In the genomic region with DNA sequence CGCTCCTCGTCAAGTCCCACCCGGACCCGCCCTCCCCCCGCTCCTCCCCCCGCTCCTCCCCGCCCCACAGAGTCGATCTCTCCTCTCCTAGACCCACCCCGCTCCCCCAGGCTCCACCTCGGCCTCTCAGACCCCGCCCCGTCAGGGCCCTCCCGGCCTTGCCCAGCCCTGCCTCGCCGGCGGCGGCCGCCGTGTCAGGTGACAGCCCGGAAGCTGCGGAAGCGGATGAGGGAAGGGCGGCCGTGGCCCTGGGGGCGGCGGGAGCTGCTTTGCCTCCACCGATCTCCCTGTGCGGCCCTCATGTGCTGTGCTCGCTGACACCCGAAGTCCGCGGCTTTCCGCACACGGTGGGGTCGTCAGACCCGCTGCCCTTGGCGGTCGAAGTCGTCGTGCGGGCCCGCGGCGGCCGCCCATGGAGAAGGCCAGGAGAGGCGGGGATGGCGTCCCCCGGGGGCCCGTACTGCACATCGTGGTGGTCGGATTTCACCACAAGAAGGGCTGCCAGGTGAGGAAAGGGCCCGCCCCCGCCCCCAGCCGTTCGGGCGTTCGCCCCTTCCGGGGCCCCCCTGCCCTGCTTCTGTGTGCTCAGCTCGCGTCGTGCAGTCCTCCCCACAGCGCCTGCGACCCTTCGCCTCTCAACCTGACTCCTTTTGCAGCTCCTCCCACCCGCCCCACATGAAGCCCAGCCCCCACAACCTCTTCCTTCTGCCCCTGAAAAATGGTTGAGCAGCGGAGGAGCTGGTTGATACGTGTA, we compare ENCODE assay signal across 8 cellular contexts. TPM values are rescaled to one million over a fixed set of nuclear protein-coding genes. Genes with fewer than 3 reads are reported as not detected.
DNase-seq lines count a peak whose midpoint lies in the region; ATAC-seq and TF ChIP-seq lines count a peak whose summit lies in the region.

TSS of gene AVL9 (plus strand) at position 192 of the 754 bp plus-strand sequence. CDS start at position 413, 221 bp downstream.

- H3K27me3 Mint-ChIP-seq in activated naive CD8-positive, alpha-beta T cell, result no peaks in the 10 kb centered on the region

- 0% methylated on average over 23 to 60 of the region's 67 CpGs for WGBS in testis, 2 donors

- H3K9me3 ChIP-seq in osteoblast (ENCODE audit: low read depth, low read length), result no peaks in the 10 kb centered on the region
- H3K9me3 ChIP-seq in testis, result no peaks in the 10 kb centered on the region

- TF ChIP-seq CTCF in osteoblast (IDR thresholded peaks at IDR 0.05; ENCODE audit: extremely low read depth, low read depth, low read length) (no peak), testis (IDR thresholded peaks at IDR 0.05) (no peak)

- H3K4me2 ChIP-seq in osteoblast (ENCODE audit: insufficient read depth, low read length), result peak within 1 kb of the TSS; percentile 99

- H2AFZ ChIP-seq in osteoblast (ENCODE audit: low read length), result peak within 1 kb of the TSS; percentile 90

- TF ChIP-seq POLR2A in GM10847 (IDR thresholded peaks at IDR 0.05; ENCODE audit: extremely low read depth, insufficient read length) (peak; percentile 89), testis (IDR thresholded peaks at IDR 0.05) (peak; percentile 36)

- DNase-seq in NCI-H1105 (lab: John Stamatoyannopoulos, UW), result peak; percentile 95
- peak; percentile 93 for DNase-seq in SKM-1 treated with dmso at 0.1 percent for 144 hours (lab: John Stamatoyannopoulos, UW; ENCODE audit: unreplicated experiment)
- DNase-seq in glomerular visceral epithelial cell (ENCODE audit: extremely low spot score), result peak; percentile 96
- DNase-seq in osteoblast (ENCODE audit: insufficient read length, low spot score, missing footprints), result peak; percentile 97
- peak; percentile 98 for DNase-seq in testis

- peak within 1 kb of the TSS; percentile 90 for H3K27ac ChIP-seq in osteoblast (ENCODE audit: low read depth, low read length)
- peak within 1 kb of the TSS; percentile 96 for H3K27ac ChIP-seq in testis

- H3K27ac Mint-ChIP-seq in activated naive CD8-positive, alpha-beta T cell, result peak within 1 kb of the TSS; percentile 94

- peak within 1 kb of the TSS; percentile 96 for H3K4me3 Mint-ChIP-seq in activated naive CD8-positive, alpha-beta T cell

- H3K27me3 ChIP-seq in osteoblast (ENCODE audit: insufficient read depth, low read length) (no peaks in the 10 kb centered on the region), testis (no peaks in the 10 kb centered on the region)

- H3K36me3 ChIP-seq in osteoblast (ENCODE audit: insufficient read depth, low read length), result no peaks in the 10 kb centered on the region
- no peaks in the 10 kb centered on the region for H3K36me3 ChIP-seq in testis (ENCODE audit: low read depth, missing control alignments)

- peaks cover 9% of the 10 kb centered on the region for H4K20me1 ChIP-seq in osteoblast (ENCODE audit: insufficient read depth, low read length)

- H3K4me3 ChIP-seq in osteoblast (ENCODE audit: insufficient read depth, low read length) (peak within 1 kb of the TSS; percentile 97), testis (peak within 1 kb of the TSS; percentile 94 to 96)

- H3K4me1 ChIP-seq in osteoblast (ENCODE audit: insufficient read depth, low read length) (peaks cover 6% of the 10 kb centered on the region), testis (peaks cover 15% of the 10 kb centered on the region)

- peak; percentile 97 for ATAC-seq in HG02642 (IDR thresholded peaks at IDR 0.05; ENCODE audit: poor library complexity, unreplicated experiment)

- H3K79me2 ChIP-seq in osteoblast (ENCODE audit: insufficient read depth, low read length), result peaks cover 55% of the 10 kb centered on the region

- H3K9me3 Mint-ChIP-seq in activated naive CD8-positive, alpha-beta T cell (ENCODE audit: low read depth), result no peaks in the 10 kb centered on the region

- H3K36me3 Mint-ChIP-seq in activated naive CD8-positive, alpha-beta T cell, result peaks cover under 1% of the 10 kb centered on the region

- peaks cover 47% of the 10 kb centered on the region for H3K4me1 Mint-ChIP-seq in activated naive CD8-positive, alpha-beta T cell (ENCODE audit: low read depth)

- intact Hi-C loops in testis (cut with DNase I; ENCODE audit: low total_unique reads), result no loop called here

RNA-seq across cellular contexts. Expression of gene AVL9, which starts in this region (rescaled TPM):
- total RNA-seq in osteoblast, result 30.9 and 32.2 TPM in 2 replicates
- 10 to 100 TPM; 46.8 to 49.1 TPM for total RNA-seq in testis
- polyA plus RNA-seq in testis (ENCODE audit: insufficient read depth, low read depth, low replicate concordance), result 27.5 TPM

Comparison
In these comparisons a context has a peak if more than half of its experiments do, and no peak if none do; other contexts are left out.
1. Peak in every context shown above with its lines: DNase-seq, ATAC-seq, H3K4me3 ChIP-seq and H3K27ac ChIP-seq.